16 cellular contexts compared by ENCODE assay signal in genomic region chr17:77874303-77875050, GRCh38.
A peak's percentile ranks its signal among the peaks of the same experiment; 100 is the strongest.
DNase-seq lines count a peak whose midpoint lies in the region; ATAC-seq, FAIRE-seq and TF ChIP-seq lines count a peak whose summit lies in the region.
"Had no signal": no experiment of that assay in that cellular context is flagged by ENCODE, and none has a peak within 500 bp of the region (broad histone marks: within the 10 kb centered on the region; RNA-seq: fewer than 3 reads in every experiment).

No MANE protein-coding gene starts in this region.

- H3K36me3 Mint-ChIP-seq in activated naive CD8-positive, alpha-beta T cell treated with anti-CD3 and anti-CD28 coated beads, Interleukin-2, amount 10 ng/mL, durations not matched to agents 7 days and 5 days = peaks cover 15% of the 10 kb centered on the region
- peaks cover 10% of the 10 kb centered on the region for H3K36me3 Mint-ChIP-seq in activated naive CD8-positive, alpha-beta T cell treated with anti-CD3 and anti-CD28 coated beads for 36 hours
- H3K36me3 Mint-ChIP-seq in neural progenitor cell = peaks cover 4% of the 10 kb centered on the region

- ATAC-seq in activated naive CD8-positive, alpha-beta T cell treated with anti-CD3 and anti-CD28 coated beads, Interleukin-2, amount 10 ng/mL, durations not matched to agents 7 days and 5 days (ENCODE audit: low read depth) = no peak
- ATAC-seq in K562 (no peak), aorta (ENCODE audit: low FRiP score) (no peak)
- ATAC-seq: HCT116, PC-3 had no signal

- no peak for TF ChIP-seq EP300 in K562 (IDR thresholded peaks at IDR 0.05; ENCODE audit: low read length)

- H3K9me1 ChIP-seq in K562 (ENCODE audit: control insufficient read depth, insufficient read depth, low read length) = peaks cover 4% of the 10 kb centered on the region

- FAIRE-seq in K562 (lab: Jason Lieb, UNC) = no peak

- CTCF ChIA-PET in K562 (lab: Yijun Ruan, JAX; ENCODE audit: low intra/inter-chr PET ratio) = no interaction called here

- H3K79me2 ChIP-seq in K562 (ENCODE audit: control insufficient read depth, insufficient read depth, low read length) (no peaks in the 10 kb centered on the region), neural progenitor cell (ENCODE audit: low read depth) (no peaks in the 10 kb centered on the region)

- H2AFZ ChIP-seq in K562 (ENCODE audit: low read depth, low read length) = no peak overlapping the region
- peak overlapping the region; percentile 21 for H2AFZ ChIP-seq in neural progenitor cell (replicated peaks)

- H3K4me3 ChIP-seq in K562 (no peak overlapping the region), neural progenitor cell (no peak overlapping the region), aorta (ENCODE audit: low read length in 2 of 2) (no peak overlapping the region)

- TF ChIP-seq CTCF in K562 (IDR thresholded peaks at IDR 0.05 in 2 of 3, conservative IDR thresholded peaks at IDR 0.05 in 1 of 3; ENCODE audit: insufficient read depth in 2 of 3, low read depth in 1 of 3, low read length in 3 of 3) (no peak), neural progenitor cell (IDR thresholded peaks at IDR 0.05) (no peak)

- POLR2A ChIA-PET in activated naive CD8-positive, alpha-beta T cell treated with anti-CD3 and anti-CD28 coated beads, Interleukin-2, amount 10 ng/mL, durations not matched to agents 7 days and 5 days (lab: Charles Lee) = no interaction called here
- POLR2A ChIA-PET in K562 (lab: Yijun Ruan, JAX) = interaction anchor here (0.5 to 3.4 kb wide), 6 partner anchors 12 to 310 kb away, joined by 3 to 17 read pairs (median 4); partner anchors contain the start of gene TNRC6C

- H3K27ac ChIP-seq in K562 (ENCODE audit: extremely low read depth, low read depth, low read length) (no peak overlapping the region), neural progenitor cell (no peak overlapping the region), aorta (ENCODE audit: low read depth in 1 of 2, low read length in 2 of 2) (no peak overlapping the region)

- no peak for TF ChIP-seq POLR2A in K562 (conservative IDR thresholded peaks at IDR 0.05)

- intact Hi-C loops in K562 (cut with micrococcal nuclease) = no loop called here
- intact Hi-C loops in aorta (cut with DNase I) = no loop called here

- H3K4me1 ChIP-seq in K562 (replicated peaks in 1 of 2; ENCODE audit: control insufficient read depth in 2 of 2, insufficient read depth in 2 of 2, low read length in 2 of 2) = peaks cover 7 to 33% of the 10 kb centered on the region in 2 experiments
- peaks cover 9% of the 10 kb centered on the region for H3K4me1 ChIP-seq in neural progenitor cell
- H3K4me1 ChIP-seq in aorta (ENCODE audit: control insufficient read depth in 1 of 2, insufficient read depth in 2 of 2, low read length in 2 of 2) = no peaks in the 10 kb centered on the region

- 20% methylated on average over 9 of the region's 14 CpGs for WGBS in K562 (ENCODE audit: insufficient coverage, low coverage, missing lambda C conversion rate)
- 79 to 82% methylated on average over 14 of the region's 14 CpGs for WGBS in aorta, 2 donors

- peak overlapping the region; percentile 21 for H3K27ac Mint-ChIP-seq in activated naive CD8-positive, alpha-beta T cell treated with anti-CD3 and anti-CD28 coated beads, Interleukin-2, amount 10 ng/mL, durations not matched to agents 7 days and 5 days
- no peak overlapping the region for H3K27ac Mint-ChIP-seq in activated naive CD8-positive, alpha-beta T cell treated with anti-CD3 and anti-CD28 coated beads for 36 hours
- H3K27ac Mint-ChIP-seq in neural progenitor cell = peak overlapping the region; percentile 58

- H3K9me3 Mint-ChIP-seq in activated naive CD8-positive, alpha-beta T cell treated with anti-CD3 and anti-CD28 coated beads, Interleukin-2, amount 10 ng/mL, durations not matched to agents 7 days and 5 days = peaks cover 18% of the 10 kb centered on the region
- H3K9me3 Mint-ChIP-seq in activated naive CD8-positive, alpha-beta T cell treated with anti-CD3 and anti-CD28 coated beads for 36 hours = peaks cover 11% of the 10 kb centered on the region
- H3K9me3 Mint-ChIP-seq in neural progenitor cell = peaks cover 7% of the 10 kb centered on the region

- TF ChIP-seq RAD21 in K562 (CRISPR knock-in tag; conservative IDR thresholded peaks at IDR 0.05 in 1 of 2, IDR thresholded peaks at IDR 0.05 in 1 of 2) = no peak

- no peak overlapping the region for H3K4me3 Mint-ChIP-seq in activated naive CD8-positive, alpha-beta T cell treated with anti-CD3 and anti-CD28 coated beads, Interleukin-2, amount 10 ng/mL, durations not matched to agents 7 days and 5 days
- no peak overlapping the region for H3K4me3 Mint-ChIP-seq in activated naive CD8-positive, alpha-beta T cell treated with anti-CD3 and anti-CD28 coated beads for 36 hours
- H3K4me3 Mint-ChIP-seq in neural progenitor cell = no peak overlapping the region

- H3K9ac ChIP-seq in K562 (ENCODE audit: insufficient read depth in 1 of 2, low read depth in 2 of 2, low read length in 2 of 2) (no peak overlapping the region), neural progenitor cell (no peak overlapping the region)

- no peaks in the 10 kb centered on the region for H3F3A ChIP-seq in neural progenitor cell (ENCODE audit: low read depth)

- H3K36me3 ChIP-seq in K562 (ENCODE audit: control insufficient read depth, insufficient read depth, low read length) = no peaks in the 10 kb centered on the region
- no peaks in the 10 kb centered on the region for H3K36me3 ChIP-seq in neural progenitor cell
- H3K36me3 ChIP-seq in aorta (ENCODE audit: control insufficient read depth in 1 of 2, insufficient read depth in 2 of 2, low read length in 1 of 2) = no peaks in the 10 kb centered on the region

- in situ Hi-C loops in K562 (cut with MboI) = no loop called here

- H3K27me3 ChIP-seq in K562 (ENCODE audit: control insufficient read depth in 2 of 2, insufficient read depth in 2 of 2, low read length in 2 of 2) (peaks cover 10 to 33% of the 10 kb centered on the region in 2 experiments), neural progenitor cell (no peaks in the 10 kb centered on the region), aorta (ENCODE audit: control insufficient read depth in 1 of 2, insufficient read depth in 2 of 2, low read length in 1 of 2) (no peaks in the 10 kb centered on the region)

- no TSS peak for BruUV-seq in K562 (replicated peaks; lab: Mats Ljungman, UMichigan)

- no peaks in the 10 kb centered on the region for H4K20me1 ChIP-seq in K562 (replicated peaks; ENCODE audit: control insufficient read depth, insufficient read depth, low read length)
- H4K20me1 ChIP-seq in neural progenitor cell (ENCODE audit: low read depth) = no peaks in the 10 kb centered on the region

- no peak for DNase-seq in activated naive CD8-positive, alpha-beta T cell treated with anti-CD3 and anti-CD28 coated beads, Interleukin-2, amount 10 ng/mL, durations not matched to agents 7 days and 5 days
- no peak for DNase-seq in activated naive CD8-positive, alpha-beta T cell treated with anti-CD3 and anti-CD28 coated beads for 36 hours
- no peak for DNase-seq in K562 (ENCODE audit: extremely low read depth in 1 of 4, low spot score in 3 of 4)
- no peak for DNase-seq in neural progenitor cell (ENCODE audit: low spot score)
- DNase-seq in aorta = peak; percentile 41 to 63
- no peak for DNase-seq in NCI-H524 (lab: John Stamatoyannopoulos, UW)
- no peak for DNase-seq in NCI-H2107 treated with DMSO at 0.1 percent for 48 hours (lab: John Stamatoyannopoulos, UW; ENCODE audit: unreplicated experiment)
- no peak for DNase-seq in amniotic stem cell (lab: John Stamatoyannopoulos, UW)
- DNase-seq: 8988T, DMS53, NCI-H1436 treated with DMSO at 0.1 percent for 48 hours, NCI-H2081 treated with DMSO at 0.1 percent for 48 hours, NCI-H345, NCI-H69, PC-3 had no signal

- H3K9me3 ChIP-seq in K562 (replicated peaks; ENCODE audit: control insufficient read depth, insufficient read depth, low read depth, low read length) (no peaks in the 10 kb centered on the region), neural progenitor cell (ENCODE audit: low read depth) (no peaks in the 10 kb centered on the region), aorta (ENCODE audit: control insufficient read depth, low read length) (no peaks in the 10 kb centered on the region)

- peaks cover 2% of the 10 kb centered on the region for H3K27me3 Mint-ChIP-seq in activated naive CD8-positive, alpha-beta T cell treated with anti-CD3 and anti-CD28 coated beads, Interleukin-2, amount 10 ng/mL, durations not matched to agents 7 days and 5 days
- no peaks in the 10 kb centered on the region for H3K27me3 Mint-ChIP-seq in activated naive CD8-positive, alpha-beta T cell treated with anti-CD3 and anti-CD28 coated beads for 36 hours
- H3K27me3 Mint-ChIP-seq in neural progenitor cell (ENCODE audit: insufficient read depth, low read depth) = peaks cover 8% of the 10 kb centered on the region

- peaks cover 29% of the 10 kb centered on the region for H3K4me1 Mint-ChIP-seq in activated naive CD8-positive, alpha-beta T cell treated with anti-CD3 and anti-CD28 coated beads, Interleukin-2, amount 10 ng/mL, durations not matched to agents 7 days and 5 days
- H3K4me1 Mint-ChIP-seq in activated naive CD8-positive, alpha-beta T cell treated with anti-CD3 and anti-CD28 coated beads for 36 hours = peaks cover 58% of the 10 kb centered on the region
- peaks cover 34% of the 10 kb centered on the region for H3K4me1 Mint-ChIP-seq in neural progenitor cell

- H3K4me2 ChIP-seq in K562 (ENCODE audit: insufficient read depth, low read length) (no peak overlapping the region), neural progenitor cell (no peak overlapping the region)

TF ChIP-seq in K562, 482 proteins besides CTCF, POLR2A, EP300 and RAD21:
- 0 out of 2 replicates have a peak, but pooled peaks have one; percentile 29 for TF ChIP-seq ZKSCAN1 (IDR thresholded peaks at IDR 0.05; ENCODE audit: low read depth, low read length)
- TF ChIP-seq MCM5 (IDR thresholded peaks at IDR 0.05; ENCODE audit: low read depth) = no peak

Comparison
In these comparisons a context has a peak if more than half of its experiments do, and no peak if none do; other contexts are left out.
1. DNase-seq: peak in aorta (2 of 2); none in activated naive CD8-positive, alpha-beta T cell treated with anti-CD3 and anti-CD28 coated beads, Interleukin-2, amount 10 ng/mL, durations not matched to agents 7 days and 5 days (single experiment), activated naive CD8-positive, alpha-beta T cell treated with anti-CD3 and anti-CD28 coated beads for 36 hours (single experiment), K562 (0 of 4), neural progenitor cell (single experiment), NCI-H524 (0 of 2), NCI-H2107 treated with DMSO at 0.1 percent for 48 hours (single experiment) and amniotic stem cell (single experiment).